Comparison of ENCODE assay signal across 20 cellular contexts in the genomic region with DNA sequence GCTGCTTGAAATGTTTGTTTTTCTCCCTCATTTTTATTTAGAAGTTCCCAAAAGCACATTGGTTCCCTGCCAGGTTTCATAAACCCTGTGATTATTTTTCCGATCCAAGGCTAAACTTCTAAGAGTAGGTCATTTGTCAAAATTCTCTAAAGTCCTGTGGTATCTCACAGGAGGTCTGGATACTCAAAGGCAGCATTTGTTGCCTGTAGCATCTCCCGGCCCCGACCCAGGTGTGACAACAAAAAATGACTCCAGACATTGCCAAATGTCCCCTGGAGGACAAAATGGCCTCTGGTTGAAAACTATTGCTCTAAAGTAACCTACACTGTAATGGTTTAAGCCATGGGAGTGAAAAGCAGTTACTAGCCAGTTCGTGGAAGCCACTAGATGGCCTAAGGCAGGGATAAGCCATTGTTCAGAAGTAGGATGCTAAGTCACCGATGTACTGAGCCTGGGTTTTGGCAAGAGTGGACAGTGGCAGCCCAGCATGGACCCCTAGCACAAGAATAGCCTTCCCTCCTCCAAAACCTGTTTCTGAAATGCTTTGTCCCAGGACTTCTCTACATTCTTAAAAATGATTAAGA.
A peak's percentile ranks its signal among the peaks of the same experiment; 100 is the strongest.
DNase-seq lines count a peak whose midpoint lies in the region; ATAC-seq, FAIRE-seq and TF ChIP-seq lines count a peak whose summit lies in the region.
"Had no signal": no experiment of that assay in that cellular context is flagged by ENCODE, and none has a peak within 500 bp of the region (broad histone marks: within the 10 kb centered on the region; RNA-seq: fewer than 3 reads in every experiment).

No MANE protein-coding gene starts in this region.

- H4K8ac ChIP-seq in H1 (ENCODE audit: extremely low read depth, insufficient read depth, low read length), result no peak overlapping the region

- H3K18ac ChIP-seq in H1 (ENCODE audit: extremely low read depth, low read length), result no peak overlapping the region

- POLR2A ChIA-PET in HCT116 (lab: Charles Lee) (no interaction called here), H1 (lab: Charles Lee; ENCODE audit: partially characterized antibody) (no interaction called here)

- H3K27ac ChIP-seq in HCT116 (ENCODE audit: low read depth, low read length) (no peak overlapping the region), H1 (ENCODE audit: low read depth, low read length) (no peak overlapping the region), testis (no peak overlapping the region), lower lobe of right lung (no peak overlapping the region)
- H3K27ac ChIP-seq: HL-60, KMS-11 had no signal

- no peaks in the 10 kb centered on the region for H3K79me1 ChIP-seq in H1 (ENCODE audit: low read depth, low read length)

- intact Hi-C loops in HCT116 (cut with micrococcal nuclease) (no loop called here), testis (cut with DNase I; ENCODE audit: low total_unique reads) (no loop called here), lower lobe of right lung (cut with DNase I) (no loop called here)

- no peak overlapping the region for H2BK120ac ChIP-seq in H1 (replicated peaks; ENCODE audit: low read depth, low read length)

- no peak overlapping the region for H2BK5ac ChIP-seq in H1 (ENCODE audit: low read depth, low read length)

- no peak overlapping the region for H2BK12ac ChIP-seq in H1 (ENCODE audit: low read depth, low read length)

- no peak overlapping the region for H4K91ac ChIP-seq in H1 (replicated peaks; ENCODE audit: insufficient read length, low read length)

- H3K4me1 ChIP-seq in HCT116 (ENCODE audit: control insufficient read depth in 1 of 2, insufficient read depth in 2 of 2, low read length in 2 of 2) (no peaks in the 10 kb centered on the region), H1 (replicated peaks in 1 of 4; ENCODE audit: control insufficient read depth in 3 of 4, insufficient read depth in 4 of 4, low read length in 3 of 4) (no peaks in the 10 kb centered on the region), testis (no peaks in the 10 kb centered on the region), lower lobe of right lung (no peaks in the 10 kb centered on the region)
- H3K4me1 ChIP-seq: BE2C had no signal

- no peaks in the 10 kb centered on the region for H3K23me2 ChIP-seq in H1 (ENCODE audit: low read depth, low read length)

- no peak overlapping the region for H2BK20ac ChIP-seq in H1 (ENCODE audit: low read length)

- no peak overlapping the region for H3K14ac ChIP-seq in H1 (ENCODE audit: insufficient read length)

- H3K23ac ChIP-seq in H1 (ENCODE audit: insufficient read length), result no peak overlapping the region

- H3K4me2 ChIP-seq in HCT116 (ENCODE audit: low read length) (no peak overlapping the region), H1 (ENCODE audit: insufficient read depth in 1 of 2, low read depth in 2 of 2, low read length in 2 of 2) (no peak overlapping the region)
- H3K4me2 ChIP-seq: KMS-11 had no signal

- TF ChIP-seq EP300 in H1 (IDR thresholded peaks at IDR 0.05; ENCODE audit: borderline replicate concordance in 1 of 2, low read depth in 2 of 2, low read length in 2 of 2), result no peak

- H3K4me3 ChIP-seq in HCT116 (replicated peaks in 1 of 2; ENCODE audit: low read depth in 1 of 2, low read length in 2 of 2), result no peak overlapping the region
- no peak overlapping the region for H3K4me3 ChIP-seq in H1 (ENCODE audit: extremely low read depth in 1 of 4, insufficient read depth in 2 of 4, low read depth in 3 of 4, low read length in 4 of 4)
- no peak overlapping the region for H3K4me3 ChIP-seq in testis
- no peak overlapping the region for H3K4me3 ChIP-seq in lower lobe of right lung
- H3K4me3 ChIP-seq: MG63 had no signal

- 0 out of 2 replicates have a peak, but pooled peaks have one; percentile 36 for ATAC-seq in HCT116
- no peak for ATAC-seq in GM21825 (IDR thresholded peaks at IDR 0.05; ENCODE audit: unreplicated experiment)
- ATAC-seq in lower lobe of right lung, result no peak
- ATAC-seq: CD8-positive, alpha-beta T cell; Panc1 had no signal

- TF ChIP-seq RAD21 in HCT116 (IDR thresholded peaks at IDR 0.05; ENCODE audit: low read depth), result no peak
- no peak; a peak in 1 of 4 replicates for TF ChIP-seq RAD21 in H1 (IDR thresholded peaks at IDR 0.05 in 1 of 2, conservative IDR thresholded peaks at IDR 0.05 in 1 of 2; ENCODE audit: low read depth in 2 of 2, low read length in 2 of 2)

- CTCF ChIA-PET in HCT116 (lab: Charles Lee), result no interaction called here
- CTCF ChIA-PET in H1 (lab: Charles Lee; ENCODE audit: partially characterized antibody), result no interaction called here

- H3K56ac ChIP-seq in H1 (replicated peaks; ENCODE audit: insufficient read length, low read depth, low read length), result no peak overlapping the region

- H2AFZ ChIP-seq in HCT116 (ENCODE audit: low read depth, low read length, poor library complexity, severe bottlenecking) (no peak overlapping the region), H1 (ENCODE audit: low read length) (no peak overlapping the region)

- H3K36me3 ChIP-seq in HCT116 (ENCODE audit: control insufficient read depth in 1 of 2, insufficient read depth in 2 of 2, low read length in 2 of 2) (no peaks in the 10 kb centered on the region), H1 (ENCODE audit: control insufficient read depth in 2 of 4, insufficient read depth in 4 of 4, low read length in 3 of 4) (no peaks in the 10 kb centered on the region), testis (ENCODE audit: low read depth, missing control alignments) (no peaks in the 10 kb centered on the region), lower lobe of right lung (no peaks in the 10 kb centered on the region)
- H3K36me3 ChIP-seq: BE2C, MG63 had no signal

- H4K20me1 ChIP-seq in HCT116 (ENCODE audit: insufficient read depth) (no peaks in the 10 kb centered on the region), H1 (replicated peaks in 1 of 2; ENCODE audit: control insufficient read depth in 1 of 2, insufficient read depth in 2 of 2, low read length in 2 of 2) (no peaks in the 10 kb centered on the region)

- H2AK5ac ChIP-seq in H1 (ENCODE audit: low read depth, low read length), result no peak overlapping the region

- no TSS peak for BruUV-seq in HCT116 (replicated peaks; lab: Mats Ljungman, UMichigan)

- H4K5ac ChIP-seq in H1 (ENCODE audit: insufficient read length, low read depth, low read length), result no peak overlapping the region

- no peak overlapping the region for H3K4ac ChIP-seq in H1 (replicated peaks; ENCODE audit: insufficient read length, low read depth, low read length)

- no peak for FAIRE-seq in H1 (lab: Jason Lieb, UNC)

- DNase-seq in HCT116 (ENCODE audit: low read depth, low spot score) (no peak), SW480 (ENCODE audit: low spot score) (peak; percentile 1), H1 (ENCODE audit: low read depth in 1 of 2, low spot score in 2 of 2) (no peak), testis (peak; percentile 13), pons (ENCODE audit: low spot score) (no peak), lower lobe of right lung (no peak)
- DNase-seq: BE2C; CD8-positive, alpha-beta T cell; DMS 273 treated with DMSO at 0.1 percent for 48 hours; MG63; NCI-H1105; NCI-H1694 treated with DMSO at 0.1 percent for 48 hours; NCI-H2171; NCI-H446 treated with DMSO at 0.1 percent for 48 hours; NCI-H774; SHP77 treated with DMSO at 0.1 percent for 48 hours had no signal

- H3K27me3 ChIP-seq in HCT116 (ENCODE audit: insufficient read depth, low read length), result no peaks in the 10 kb centered on the region
- H3K27me3 ChIP-seq in H1 (replicated peaks in 1 of 4; ENCODE audit: control insufficient read depth in 3 of 4, extremely low read depth in 1 of 4, insufficient read depth in 3 of 4, low read length in 3 of 4), result no peaks in the 10 kb centered on the region
- H3K27me3 ChIP-seq in testis, result no peaks in the 10 kb centered on the region
- H3K27me3 ChIP-seq in lower lobe of right lung (ENCODE audit: low read depth), result no peaks in the 10 kb centered on the region
- H3K27me3 ChIP-seq: BE2C, MG63 had no signal

- H3K79me2 ChIP-seq in HCT116 (ENCODE audit: insufficient read depth, low read length), result no peaks in the 10 kb centered on the region
- H3K79me2 ChIP-seq in H1 (ENCODE audit: control insufficient read depth in 1 of 2, insufficient read depth in 2 of 2, low read length in 2 of 2), result no peaks in the 10 kb centered on the region

- RAD21 ChIA-PET in HCT116 (lab: Charles Lee; ENCODE audit: low non-redundant PET in 1 of 2, low total read pairs in 2 of 2, uncharacterized antibody in 2 of 2, unreplicated experiment in 2 of 2), result no interaction called here

- no peaks in the 10 kb centered on the region for H3K9me3 ChIP-seq in HCT116 (ENCODE audit: control insufficient read depth in 1 of 2, insufficient read depth in 1 of 2, low read depth in 1 of 2, low read length in 2 of 2)
- no peaks in the 10 kb centered on the region for H3K9me3 ChIP-seq in H1 (ENCODE audit: insufficient read depth in 2 of 2, low read depth in 1 of 2, low read length in 1 of 2)
- no peaks in the 10 kb centered on the region for H3K9me3 ChIP-seq in testis
- H3K9me3 ChIP-seq in lower lobe of right lung, result no peaks in the 10 kb centered on the region
- H3K9me3 ChIP-seq: BE2C, MG63 had no signal

- TF ChIP-seq POLR2A in HCT116 (IDR thresholded peaks at IDR 0.05; ENCODE audit: borderline replicate concordance, extremely low read depth, insufficient read depth, insufficient read length), result no peak
- TF ChIP-seq POLR2A in H1 (IDR thresholded peaks at IDR 0.05; ENCODE audit: control extremely low read depth in 1 of 2, low read depth in 2 of 2, low read length in 2 of 2), result no peak
- no peak for TF ChIP-seq POLR2A in testis (IDR thresholded peaks at IDR 0.05)

- H3K9me2 ChIP-seq in HCT116 (ENCODE audit: insufficient read depth), result no peaks in the 10 kb centered on the region

- H3K9ac ChIP-seq in HCT116 (ENCODE audit: low read length), result no peak overlapping the region
- no peak overlapping the region for H3K9ac ChIP-seq in H1 (replicated peaks in 1 of 4; ENCODE audit: extremely low read depth in 1 of 4, low read depth in 3 of 4, low read length in 3 of 4)
- H3K9ac ChIP-seq: KMS-11 had no signal

- TF ChIP-seq CTCF in HCT116 (IDR thresholded peaks at IDR 0.05 in 2 of 3, conservative IDR thresholded peaks at IDR 0.05 in 1 of 3; ENCODE audit: borderline replicate concordance in 1 of 3, insufficient read depth in 1 of 3, low read depth in 2 of 3, low read length in 2 of 3) (no peak), H1 (IDR thresholded peaks at IDR 0.05; ENCODE audit: control extremely low read depth in 1 of 3, insufficient read depth in 1 of 3, low read depth in 1 of 3, low read length in 3 of 3) (no peak), testis (IDR thresholded peaks at IDR 0.05) (no peak), lower lobe of right lung (IDR thresholded peaks at IDR 0.05) (no peak)

- no peak overlapping the region for H2BK15ac ChIP-seq in H1 (ENCODE audit: low read length)

- WGBS in H1 (ENCODE audit: extremely low coverage in 1 of 2, insufficient coverage in 1 of 2, insufficient read length in 1 of 2, insufficient replicate concordance in 2 of 2, low coverage in 1 of 2, low lambda C conversion rate in 2 of 2, missing lambda C conversion rate in 1 of 2), 2 experiments, result 88% methylated on average over 5 of the region's 5 CpGs; no CpG with 5 or more reads in 1 of the 2 experiments
- 29 to 39% methylated on average over 1 to 5 of the region's 5 CpGs for WGBS in testis, 2 donors

TF ChIP-seq in HCT116, 20 proteins besides CTCF, POLR2A, EP300 and RAD21 (continues in another document):
- no peak for TF ChIP-seq ZFX (IDR thresholded peaks at IDR 0.05)
- no peak for TF ChIP-seq JUND (IDR thresholded peaks at IDR 0.05)

TF ChIP-seq in H1, 55 proteins besides CTCF, POLR2A, EP300 and RAD21 (continues in another document):
- no peak for TF ChIP-seq JUN (IDR thresholded peaks at IDR 0.05; ENCODE audit: low read depth, low read length)

Comparison
In these comparisons a context has a peak if more than half of its experiments do, and no peak if none do; other contexts are left out.
1. DNase-seq: peak in SW480 (single experiment) and testis (single experiment); none in HCT116 (single experiment), H1 (0 of 2), pons (single experiment) and lower lobe of right lung (single experiment).